ENCODE assay signal across 9 cellular contexts in genomic region chr1:61641578-61642336, GRCh38.
DNase-seq lines count a peak whose midpoint lies in the region; ATAC-seq, FAIRE-seq and TF ChIP-seq lines count a peak whose summit lies in the region.
"Had no signal": no experiment of that assay in that cellular context is flagged by ENCODE, and none has a peak within 500 bp of the region (broad histone marks: within the 10 kb centered on the region; RNA-seq: fewer than 3 reads in every experiment).

No MANE protein-coding gene starts in this region.

- ATAC-seq in GM21723 (IDR thresholded peaks at IDR 0.05; ENCODE audit: unreplicated experiment) (peak; percentile 98), HepG2 (peak; percentile 99)

- H4K20me1 ChIP-seq in DOHH2 (ENCODE audit: control insufficient read depth, insufficient read depth, low read depth, low read length) (no peaks in the 10 kb centered on the region), HepG2 (ENCODE audit: insufficient read depth, low read length) (no peaks in the 10 kb centered on the region)

- H3K36me3 ChIP-seq in DOHH2 (ENCODE audit: control insufficient read depth, low read length) (no peaks in the 10 kb centered on the region), HepG2 (replicated peaks in 1 of 2; ENCODE audit: control insufficient read depth in 1 of 2, insufficient read depth in 2 of 2, low read length in 2 of 2) (no peaks in the 10 kb centered on the region)

- no peak for FAIRE-seq in HepG2 (lab: Jason Lieb, UNC)

- no peak overlapping the region for H3K27ac ChIP-seq in DOHH2 (ENCODE audit: low read depth, low read length)
- H3K27ac ChIP-seq in HepG2 (ENCODE audit: extremely low read length, insufficient read depth, low read length) = no peak overlapping the region
- H3K27ac ChIP-seq: epithelial cell of prostate had no signal

- H3K9me2 ChIP-seq in DOHH2 (replicated peaks; ENCODE audit: control insufficient read depth, low read length) = no peaks in the 10 kb centered on the region

- WGBS in HepG2 (ENCODE audit: low lambda C conversion rate) = 26% methylated on average over 23 of the region's 23 CpGs

- intact Hi-C loops in HepG2 (cut with micrococcal nuclease; ENCODE audit: unreplicated experiment) = no loop called here

- no peak for TF ChIP-seq POLR2A in HepG2 (IDR thresholded peaks at IDR 0.05; ENCODE audit: insufficient read depth in 1 of 2, low read depth in 2 of 2, low read length in 2 of 2)

- no peaks in the 10 kb centered on the region for H3F3A ChIP-seq in DOHH2 (ENCODE audit: control insufficient read depth, insufficient read depth)

- DNase-seq in Kasumi-1 (lab: John Stamatoyannopoulos, UW) (peak; percentile 40 to 58), HepG2 (ENCODE audit: low spot score) (peak; percentile 20), SW480 (ENCODE audit: low spot score) (no peak)
- DNase-seq in central memory CD4-positive, alpha-beta T cell = peak; percentile 29
- peak; percentile 33 for DNase-seq in stimulated activated CD4-positive, alpha-beta T cell treated with anti-CD3 and anti-CD28 coated beads, Interleukin-2, amount 100 ng/mL, for 4 hours (ENCODE audit: low read depth)

- 0 out of 2 replicates have a peak, but pooled peaks cover 2% of the 10 kb centered on the region for H3K27me3 ChIP-seq in DOHH2 (ENCODE audit: control insufficient read depth, low read length)
- H3K27me3 ChIP-seq in HepG2 (ENCODE audit: control insufficient read depth in 1 of 2, insufficient read depth in 2 of 2, low read length in 2 of 2) = peaks cover 0 to 36% of the 10 kb centered on the region in 2 experiments; a peak in 3 of 5 replicates

- CTCF ChIA-PET in HepG2 (lab: Yijun Ruan, JAX; ENCODE audit: low intra/inter-chr PET ratio, low total read pairs) = interaction anchor here (0.7 to 1.1 kb wide), 2 partner anchors 17 to 793 kb away, joined by 3 read pairs; no protein-coding TSS in a partner anchor

- H2AFZ ChIP-seq in HepG2 (ENCODE audit: low read length) = no peak overlapping the region

- TF ChIP-seq CTCF in DOHH2 (IDR thresholded peaks at IDR 0.05; ENCODE audit: low read depth, low read length, poor library complexity, severe bottlenecking) = peak; percentile 63
- peak; percentile 46 for TF ChIP-seq CTCF in WI38 (IDR thresholded peaks at IDR 0.05; ENCODE audit: low read depth, low read length)
- TF ChIP-seq CTCF in HepG2 (CRISPR knock-in tag; IDR thresholded peaks at IDR 0.05) = peak; percentile 78

- POLR2A ChIA-PET in HepG2 (lab: Yijun Ruan, JAX) = no interaction called here

- no TSS peak for BruUV-seq in HepG2 (replicated peaks; lab: Mats Ljungman, UMichigan)

- H3K79me2 ChIP-seq in DOHH2 (ENCODE audit: control insufficient read depth, low read length) = no peaks in the 10 kb centered on the region
- H3K79me2 ChIP-seq in HepG2 (ENCODE audit: insufficient read depth, low read length) = no peaks in the 10 kb centered on the region

- H3K9ac ChIP-seq in HepG2 (ENCODE audit: insufficient read depth, low read depth, low read length) = no peak overlapping the region

- no peak for TF ChIP-seq EP300 in HepG2 (IDR thresholded peaks at IDR 0.05; ENCODE audit: low read depth in 2 of 2, low read length in 2 of 2)
- no peak for TF ChIP-seq EP300 in HepG2 (CRISPR knock-in tag; IDR thresholded peaks at IDR 0.05; ENCODE audit: borderline replicate concordance)

- H3K4me2 ChIP-seq in DOHH2 (ENCODE audit: low read length) (peak overlapping the region; percentile 62), HepG2 (ENCODE audit: low read depth, low read length) (peak overlapping the region; percentile 35)

- peaks cover 9% of the 10 kb centered on the region for H3K4me1 ChIP-seq in DOHH2 (ENCODE audit: control insufficient read depth, low read length)
- H3K4me1 ChIP-seq in HepG2 (ENCODE audit: insufficient read depth, low read length) = peaks cover under 1% of the 10 kb centered on the region; the same call in 1 of the 2 replicates

- in situ Hi-C loops in HepG2 (cut with HindIII; ENCODE audit: extremely low pct_ligation_motif_present, low pct_unique_long_range_greater_than_20kb) = loop anchor here (10.0 kb wide), 1 partner anchor 667 kb away; no protein-coding TSS in a partner anchor

- no peaks in the 10 kb centered on the region for H3K9me3 ChIP-seq in DOHH2 (ENCODE audit: control insufficient read depth, insufficient read depth, low read length)
- no peaks in the 10 kb centered on the region for H3K9me3 ChIP-seq in HepG2 (ENCODE audit: low read length)

- peak overlapping the region; percentile 40 for H3K4me3 ChIP-seq in DOHH2 (ENCODE audit: low read length)
- no peak overlapping the region for H3K4me3 ChIP-seq in WI38 (ENCODE audit: low read depth, low read length)
- H3K4me3 ChIP-seq in HepG2 (replicated peaks in 1 of 3; ENCODE audit: insufficient read depth in 1 of 3, low read depth in 2 of 3, low read length in 3 of 3) = no peak overlapping the region

- peak; percentile 50; the same call in 1 of the 2 replicates for TF ChIP-seq RAD21 in HepG2 (CRISPR knock-in tag; IDR thresholded peaks at IDR 0.05)

TF ChIP-seq in HepG2, 621 proteins besides CTCF, POLR2A, EP300 and RAD21 (continues in another document):
- TF ChIP-seq GABPA (IDR thresholded peaks at IDR 0.05; ENCODE audit: low read depth, low read length) (no peak), GABPA (CRISPR knock-in tag; IDR thresholded peaks at IDR 0.05; ENCODE audit: low read depth) (no peak), ZFP90 (CRISPR knock-in tag; IDR thresholded peaks at IDR 0.05; ENCODE audit: borderline replicate concordance) (no peak), PAX8 (CRISPR knock-in tag; IDR thresholded peaks at IDR 0.05; ENCODE audit: borderline replicate concordance) (no peak), ZHX2 (IDR thresholded peaks at IDR 0.05; ENCODE audit: low read depth) (no peak), ZHX2 (CRISPR knock-in tag; IDR thresholded peaks at IDR 0.05; ENCODE audit: borderline replicate concordance) (no peak), ESRRA (CRISPR knock-in tag; IDR thresholded peaks at IDR 0.05; ENCODE audit: low read depth) (no peak), MBD4 (IDR thresholded peaks at IDR 0.05; ENCODE audit: borderline replicate concordance, low read length) (no peak), MXI1 (IDR thresholded peaks at IDR 0.05; ENCODE audit: borderline replicate concordance, low read depth, low read length) (no peak), HDAC2 (CRISPR knock-in tag; IDR thresholded peaks at IDR 0.05) (no peak), NPAS2 (CRISPR knock-in tag; IDR thresholded peaks at IDR 0.05; ENCODE audit: borderline replicate concordance) (no peak), KDM5B (CRISPR knock-in tag; IDR thresholded peaks at IDR 0.05; ENCODE audit: borderline replicate concordance) (no peak)
- TF ChIP-seq, protein P1, sequence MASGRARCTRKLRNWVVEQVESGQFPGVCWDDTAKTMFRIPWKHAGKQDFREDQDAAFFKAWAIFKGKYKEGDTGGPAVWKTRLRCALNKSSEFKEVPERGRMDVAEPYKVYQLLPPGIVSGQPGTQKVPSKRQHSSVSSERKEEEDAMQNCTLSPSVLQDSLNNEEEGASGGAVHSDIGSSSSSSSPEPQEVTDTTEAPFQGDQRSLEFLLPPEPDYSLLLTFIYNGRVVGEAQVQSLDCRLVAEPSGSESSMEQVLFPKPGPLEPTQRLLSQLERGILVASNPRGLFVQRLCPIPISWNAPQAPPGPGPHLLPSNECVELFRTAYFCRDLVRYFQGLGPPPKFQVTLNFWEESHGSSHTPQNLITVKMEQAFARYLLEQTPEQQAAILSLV (CRISPR knock-in tag; IDR thresholded peaks at IDR 0.05; ENCODE audit: borderline replicate concordance) = no peak
